30 cellular contexts compared by ENCODE assay signal in genomic region chr16:9932000-9932399, GRCh38.
"Had no signal": no experiment of that assay in that cellular context is flagged by ENCODE, and none has a peak within 500 bp of the region (broad histone marks: within the 10 kb centered on the region; RNA-seq: fewer than 3 reads in every experiment).

No MANE protein-coding gene starts in this region.

- H3K9me3 ChIP-seq: adrenal gland, ascending aorta, body of pancreas, breast epithelium had no signal

- ATAC-seq: activated naive CD4-positive, alpha-beta T cell treated with anti-CD3 and anti-CD28 coated beads, Interleukin-2, amount 50 U/mL, for 72 hours; activated naive CD8-positive, alpha-beta T cell treated with anti-CD3 and anti-CD28 coated beads, Interleukin-2, amount 50 U/mL, for 24 hours; activated T-cell treated with anti-CD3 and anti-CD28 coated beads, Interleukin-2, amount 50 U/mL, for 4 hours; activated T-cell treated with anti-CD3 and anti-CD28 coated beads, Interleukin-2, amount 50 U/mL, for 72 hours; activated T-helper 17 cell treated with anti-CD3 and anti-CD28 coated beads, Interleukin-2, amount 50 U/mL, for 72 hours; body of pancreas had no signal

- H3K27me3 ChIP-seq: adrenal gland, ascending aorta, body of pancreas, brain microvascular endothelial cell, breast epithelium, cardiac muscle cell had no signal

- H3K27ac ChIP-seq: adrenal gland, ascending aorta, body of pancreas, brain microvascular endothelial cell, breast epithelium, cardiac muscle cell had no signal

- H3K4me1 ChIP-seq: adrenal gland, body of pancreas, breast epithelium had no signal

- H3K4me3 ChIP-seq: adrenal gland, ascending aorta, body of pancreas, breast epithelium, cardiac muscle cell had no signal

- DNase-seq: activated effector memory CD4-positive, alpha-beta T cell treated with anti-CD3 and anti-CD28 coated beads, Interleukin-2, amount 50 U/mL, for 16 hours; activated effector memory CD4-positive, alpha-beta T cell treated with Interleukin-2 at 50 U/mL for 16 hours; activated gamma-delta T cell; activated gamma-delta T cell treated with Interleukin-2 at 50 U/mL for 16 hours; activated naive CD4-positive, alpha-beta T cell; activated naive CD4-positive, alpha-beta T cell treated with anti-CD3 and anti-CD28 coated beads for 36 hours; activated naive CD4-positive, alpha-beta T cell treated with anti-CD3 and anti-CD28 coated beads, Interleukin-2, amount 10 ng/mL, durations not matched to agents 7 days and 5 days; activated naive CD4-positive, alpha-beta T cell treated with anti-CD3 and anti-CD28 coated beads, Interleukin-2, amount 50 U/mL, for 16 hours; activated naive CD4-positive, alpha-beta T cell treated with Interleukin-2 at 50 U/mL for 16 hours; activated naive CD8-positive, alpha-beta T cell treated with anti-CD3 and anti-CD28 coated beads for 36 hours; activated naive CD8-positive, alpha-beta T cell treated with anti-CD3 and anti-CD28 coated beads, Interleukin-2, amount 10 ng/mL, durations not matched to agents 7 days and 5 days; activated naive CD8-positive, alpha-beta T cell treated with anti-CD3 and anti-CD28 coated beads, Interleukin-2, amount 50 U/mL, for 24 hours; activated T-cell treated with anti-CD3 and anti-CD28 coated beads for 4 hours; activated T-cell treated with anti-CD3 and anti-CD28 coated beads, Interleukin-2, amount 50 U/mL, for 1 hour; activated T-cell treated with anti-CD3 and anti-CD28 coated beads, Interleukin-2, amount 50 U/mL, for 24 hours; activated T-cell treated with anti-CD3 and anti-CD28 coated beads, Interleukin-2, amount 50 U/mL, for 4 hours; activated T-cell treated with anti-CD3 and anti-CD28 coated beads, Interleukin-2, amount 50 U/mL, for 48 hours; activated T-cell treated with anti-CD3 and anti-CD28 coated beads, Interleukin-2, amount 50 U/mL, for 72 hours; adrenal gland; amniotic stem cell; aorta; body of pancreas; brain microvascular endothelial cell; central memory CD4-positive, alpha-beta T cell; cerebellar nuclear complex had no signal
